36 cellular contexts compared by ENCODE assay signal in the genomic region with DNA sequence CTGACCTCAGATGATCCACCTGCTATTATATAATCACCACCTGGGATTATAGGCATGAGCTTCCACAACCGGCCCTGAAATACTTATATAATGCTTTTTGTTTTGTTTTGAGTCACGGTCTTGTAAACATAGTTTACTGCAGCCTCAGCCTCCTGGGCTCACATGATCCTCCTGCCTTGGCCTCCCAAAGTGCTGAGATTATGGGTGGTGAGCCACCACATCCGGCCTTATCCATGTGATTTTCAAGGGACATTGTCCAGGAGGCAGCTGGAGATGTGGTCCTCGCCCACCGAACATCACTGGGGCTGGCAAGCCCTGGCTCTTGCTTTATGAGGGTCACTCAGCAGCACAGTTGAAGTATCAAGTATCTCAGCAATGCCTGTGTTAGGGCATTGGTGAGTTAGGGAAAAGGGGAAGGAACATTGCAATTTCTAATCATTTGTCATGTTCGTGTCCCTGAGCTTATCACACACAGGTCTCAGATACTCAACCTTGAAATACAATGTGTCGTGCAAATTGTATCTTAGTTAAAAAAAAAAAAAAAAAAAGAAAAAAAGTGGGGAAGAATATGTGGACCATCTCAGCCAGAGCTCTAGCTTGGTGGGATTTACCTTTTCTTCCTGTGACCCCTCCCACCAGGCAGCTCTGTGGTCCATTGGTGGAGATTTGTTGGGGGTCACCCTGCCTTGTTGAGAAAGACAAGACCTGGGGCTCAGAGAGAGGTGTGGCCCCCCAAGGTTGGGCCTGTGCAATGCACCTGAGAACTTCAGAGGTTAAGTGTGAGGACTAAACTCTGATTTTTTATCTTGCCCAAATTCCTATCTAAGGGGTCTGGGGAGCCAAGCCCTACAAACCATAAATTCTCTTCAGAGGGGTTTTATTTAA.
"Had no signal": no experiment of that assay in that cellular context is flagged by ENCODE, and none has a peak within 500 bp of the region (broad histone marks: within the 10 kb centered on the region; RNA-seq: fewer than 3 reads in every experiment).

No MANE protein-coding gene starts in this region.

- H3K4me3 ChIP-seq: ascending aorta, cardiac muscle cell had no signal

- H3K9me3 Mint-ChIP-seq: activated B cell treated with CpG ODN at 0.5 μM for 24 hours; activated CD4-positive, alpha-beta memory T cell treated with anti-CD3 and anti-CD28 coated beads for 36 hours; activated CD4-positive, alpha-beta T cell treated with anti-CD3 and anti-CD28 coated beads, Interleukin-2, amount 10 ng/mL, durations not matched to agents 24 days and 14 days; activated CD8-positive, alpha-beta T cell treated with anti-CD3 and anti-CD28 coated beads for 36 hours; activated naive CD4-positive, alpha-beta T cell treated with anti-CD3 and anti-CD28 coated beads, Interleukin-2, amount 10 ng/mL, durations not matched to agents 7 days and 5 days; activated naive CD4-positive, alpha-beta T cell treated with anti-CD3 and anti-CD28 coated beads, Interleukin-2, amount 50 U/mL, for 24 hours; activated naive CD8-positive, alpha-beta T cell treated with anti-CD3 and anti-CD28 coated beads, Interleukin-2, amount 10 ng/mL, durations not matched to agents 7 days and 5 days; activated naive CD8-positive, alpha-beta T cell treated with anti-CD3 and anti-CD28 coated beads, Interleukin-2, amount 50 U/mL, for 24 hours; activated T-cell treated with anti-CD3 and anti-CD28 coated beads, Interleukin-2, amount 50 U/mL, for 4 hours; activated T-cell treated with anti-CD3 and anti-CD28 coated beads, Interleukin-2, amount 50 U/mL, for 72 hours; activated T-helper 1 cell treated with anti-CD3 and anti-CD28 coated beads, Interleukin-12 subunit alpha, Interleukin-12 subunit beta, Interleukin-2, Interleukin-4 antibody, amounts not matched to agents 30 ng/mL and 10 ng/mL and 1 ng/mL, durations not matched to agents 14 hours and 24 hours and 36 hours; activated T-helper 17 cell treated with anti-CD3 and anti-CD28 coated beads, Interleukin-2, amount 50 U/mL, for 72 hours; brain; T-helper 1 cell treated with Interleukin-12 subunit alpha and Interleukin-12 subunit beta and Interleukin-4 antibody, amounts not matched to agents 30 μg/mL and 1 μg/mL, for 36 hours; T-helper 2 cell treated with Interferon-gamma antibody and Interleukin-4, amounts not matched to agents 5 μg/mL and 100 μg/mL, for 36 hours had no signal

- H3K9me3 ChIP-seq: ascending aorta had no signal

- H3K4me3 Mint-ChIP-seq: activated B cell treated with CpG ODN at 0.5 μM for 24 hours; activated CD4-positive, alpha-beta memory T cell treated with anti-CD3 and anti-CD28 coated beads for 36 hours; activated CD4-positive, alpha-beta T cell treated with anti-CD3 and anti-CD28 coated beads, Interleukin-2, amount 10 ng/mL, durations not matched to agents 24 days and 14 days; activated CD8-positive, alpha-beta T cell treated with anti-CD3 and anti-CD28 coated beads for 36 hours; activated naive CD4-positive, alpha-beta T cell treated with anti-CD3 and anti-CD28 coated beads, Interleukin-2, amount 10 ng/mL, durations not matched to agents 7 days and 5 days; activated naive CD4-positive, alpha-beta T cell treated with anti-CD3 and anti-CD28 coated beads, Interleukin-2, amount 50 U/mL, for 24 hours; activated naive CD8-positive, alpha-beta T cell; activated naive CD8-positive, alpha-beta T cell treated with anti-CD3 and anti-CD28 coated beads, Interleukin-2, amount 10 ng/mL, durations not matched to agents 7 days and 5 days; activated naive CD8-positive, alpha-beta T cell treated with anti-CD3 and anti-CD28 coated beads, Interleukin-2, amount 50 U/mL, for 24 hours; activated T-cell treated with anti-CD3 and anti-CD28 coated beads, Interleukin-2, amount 50 U/mL, for 4 hours; activated T-cell treated with anti-CD3 and anti-CD28 coated beads, Interleukin-2, amount 50 U/mL, for 72 hours; activated T-helper 1 cell treated with anti-CD3 and anti-CD28 coated beads, Interleukin-12 subunit alpha, Interleukin-12 subunit beta, Interleukin-2, Interleukin-4 antibody, amounts not matched to agents 30 ng/mL and 10 ng/mL and 1 ng/mL, durations not matched to agents 14 hours and 24 hours and 36 hours; activated T-helper 17 cell treated with anti-CD3 and anti-CD28 coated beads, Interleukin-2, amount 50 U/mL, for 72 hours; brain; T-helper 1 cell treated with Interleukin-12 subunit alpha and Interleukin-12 subunit beta and Interleukin-4 antibody, amounts not matched to agents 30 μg/mL and 1 μg/mL, for 36 hours; T-helper 2 cell treated with Interferon-gamma antibody and Interleukin-4, amounts not matched to agents 5 μg/mL and 100 μg/mL, for 36 hours had no signal

- H3K4me1 ChIP-seq: ascending aorta had no signal

- H3K36me3 Mint-ChIP-seq: activated CD4-positive, alpha-beta memory T cell treated with anti-CD3 and anti-CD28 coated beads for 36 hours; activated naive CD4-positive, alpha-beta T cell treated with anti-CD3 and anti-CD28 coated beads, Interleukin-2, amount 10 ng/mL, durations not matched to agents 7 days and 5 days; activated naive CD8-positive, alpha-beta T cell treated with anti-CD3 and anti-CD28 coated beads, Interleukin-2, amount 10 ng/mL, durations not matched to agents 7 days and 5 days had no signal

- H3K27me3 ChIP-seq: ascending aorta, cardiac muscle cell had no signal

- H3K27ac Mint-ChIP-seq: activated B cell treated with CpG ODN at 0.5 μM for 24 hours; activated CD4-positive, alpha-beta memory T cell treated with anti-CD3 and anti-CD28 coated beads for 36 hours; activated CD4-positive, alpha-beta T cell treated with anti-CD3 and anti-CD28 coated beads, Interleukin-2, amount 10 ng/mL, durations not matched to agents 24 days and 14 days; activated CD8-positive, alpha-beta T cell treated with anti-CD3 and anti-CD28 coated beads for 36 hours; activated naive CD4-positive, alpha-beta T cell treated with anti-CD3 and anti-CD28 coated beads, Interleukin-2, amount 10 ng/mL, durations not matched to agents 7 days and 5 days; activated naive CD4-positive, alpha-beta T cell treated with anti-CD3 and anti-CD28 coated beads, Interleukin-2, amount 50 U/mL, for 24 hours; activated naive CD8-positive, alpha-beta T cell; activated naive CD8-positive, alpha-beta T cell treated with anti-CD3 and anti-CD28 coated beads, Interleukin-2, amount 10 ng/mL, durations not matched to agents 7 days and 5 days; activated naive CD8-positive, alpha-beta T cell treated with anti-CD3 and anti-CD28 coated beads, Interleukin-2, amount 50 U/mL, for 24 hours; activated T-cell treated with anti-CD3 and anti-CD28 coated beads, Interleukin-2, amount 50 U/mL, for 72 hours; activated T-helper 1 cell treated with anti-CD3 and anti-CD28 coated beads, Interleukin-12 subunit alpha, Interleukin-12 subunit beta, Interleukin-2, Interleukin-4 antibody, amounts not matched to agents 30 ng/mL and 10 ng/mL and 1 ng/mL, durations not matched to agents 14 hours and 24 hours and 36 hours; activated T-helper 17 cell treated with anti-CD3 and anti-CD28 coated beads, Interleukin-2, amount 50 U/mL, for 72 hours; T-helper 1 cell treated with Interleukin-12 subunit alpha and Interleukin-12 subunit beta and Interleukin-4 antibody, amounts not matched to agents 30 μg/mL and 1 μg/mL, for 36 hours; T-helper 2 cell treated with Interferon-gamma antibody and Interleukin-4, amounts not matched to agents 5 μg/mL and 100 μg/mL, for 36 hours had no signal

- H3K27me3 Mint-ChIP-seq: activated B cell treated with CpG ODN at 0.5 μM for 24 hours; activated CD4-positive, alpha-beta memory T cell treated with anti-CD3 and anti-CD28 coated beads for 36 hours; activated CD8-positive, alpha-beta T cell treated with anti-CD3 and anti-CD28 coated beads for 36 hours; activated naive CD4-positive, alpha-beta T cell treated with anti-CD3 and anti-CD28 coated beads, Interleukin-2, amount 10 ng/mL, durations not matched to agents 7 days and 5 days; activated naive CD4-positive, alpha-beta T cell treated with anti-CD3 and anti-CD28 coated beads, Interleukin-2, amount 50 U/mL, for 24 hours; activated naive CD8-positive, alpha-beta T cell; activated naive CD8-positive, alpha-beta T cell treated with anti-CD3 and anti-CD28 coated beads, Interleukin-2, amount 50 U/mL, for 24 hours; activated T-helper 17 cell treated with anti-CD3 and anti-CD28 coated beads, Interleukin-2, amount 50 U/mL, for 72 hours; brain had no signal

- H3K27ac ChIP-seq: ascending aorta, cardiac muscle cell, VCaP had no signal

- H3K4me1 Mint-ChIP-seq: activated B cell treated with CpG ODN at 0.5 μM for 24 hours; activated CD4-positive, alpha-beta T cell treated with anti-CD3 and anti-CD28 coated beads, Interleukin-2, amount 10 ng/mL, durations not matched to agents 24 days and 14 days; activated naive CD4-positive, alpha-beta T cell treated with anti-CD3 and anti-CD28 coated beads, Interleukin-2, amount 50 U/mL, for 24 hours; activated naive CD8-positive, alpha-beta T cell treated with anti-CD3 and anti-CD28 coated beads, Interleukin-2, amount 10 ng/mL, durations not matched to agents 7 days and 5 days; activated naive CD8-positive, alpha-beta T cell treated with anti-CD3 and anti-CD28 coated beads, Interleukin-2, amount 50 U/mL, for 24 hours; activated T-helper 17 cell treated with anti-CD3 and anti-CD28 coated beads, Interleukin-2, amount 50 U/mL, for 72 hours; brain had no signal

- FAIRE-seq: bronchial epithelial cell, TTC549 had no signal

- H3K36me3 ChIP-seq: ascending aorta, cardiac muscle cell had no signal

- DNase-seq: activated B cell treated with CpG ODN at 0.5 μM for 24 hours; activated CD4-positive, alpha-beta memory T cell treated with anti-CD3 and anti-CD28 coated beads for 36 hours; activated CD4-positive, alpha-beta T cell treated with anti-CD3 and anti-CD28 coated beads for 4 hours; activated CD4-positive, alpha-beta T cell treated with anti-CD3 and anti-CD28 coated beads, Interleukin-2, amount 10 ng/mL, durations not matched to agents 24 days and 14 days; activated CD4-positive, alpha-beta T cell treated with anti-CD3 and anti-CD28 coated beads, Interleukin-2, amount 50 U/mL, for 1 hour; activated CD4-positive, alpha-beta T cell treated with anti-CD3 and anti-CD28 coated beads, Interleukin-2, amount 50 U/mL, for 4 hours; activated CD4-positive, CD25-positive, alpha-beta regulatory T cell treated with anti-CD3 and anti-CD28 coated beads, Interleukin-2, amount 50 U/mL, for 72 hours; activated CD8-positive, alpha-beta memory T cell treated with anti-CD3 and anti-CD28 coated beads, Interleukin-2, amount 50 U/mL, for 4 hours; activated CD8-positive, alpha-beta T cell treated with anti-CD3 and anti-CD28 coated beads for 36 hours; activated effector memory CD4-positive, alpha-beta T cell treated with anti-CD3 and anti-CD28 coated beads, Interleukin-2, amount 50 U/mL, for 16 hours; activated naive CD4-positive, alpha-beta T cell treated with anti-CD3 and anti-CD28 coated beads, Interleukin-2, amount 10 ng/mL, durations not matched to agents 7 days and 5 days; activated naive CD4-positive, alpha-beta T cell treated with Interleukin-2 at 50 U/mL for 16 hours; activated naive CD8-positive, alpha-beta T cell treated with anti-CD3 and anti-CD28 coated beads, Interleukin-2, amount 10 ng/mL, durations not matched to agents 7 days and 5 days; activated naive CD8-positive, alpha-beta T cell treated with anti-CD3 and anti-CD28 coated beads, Interleukin-2, amount 50 U/mL, for 24 hours; activated T-cell treated with anti-CD3 and anti-CD28 coated beads for 4 hours; activated T-cell treated with anti-CD3 and anti-CD28 coated beads, Interleukin-2, amount 50 U/mL, for 1 hour; activated T-cell treated with anti-CD3 and anti-CD28 coated beads, Interleukin-2, amount 50 U/mL, for 4 hours; activated T-cell treated with anti-CD3 and anti-CD28 coated beads, Interleukin-2, amount 50 U/mL, for 72 hours; amygdala; anterior cingulate cortex; central memory CD4-positive, alpha-beta T cell; T-helper 1 cell; T-helper 2 cell; T-helper 9 cell had no signal

- ATAC-seq: activated CD8-positive, alpha-beta T cell treated with anti-CD3 and anti-CD28 coated beads for 36 hours; activated naive CD8-positive, alpha-beta T cell treated with anti-CD3 and anti-CD28 coated beads, Interleukin-2, amount 50 U/mL, for 24 hours; activated T-cell treated with anti-CD3 and anti-CD28 coated beads, Interleukin-2, amount 50 U/mL, for 4 hours; activated T-cell treated with anti-CD3 and anti-CD28 coated beads, Interleukin-2, amount 50 U/mL, for 72 hours; activated T-helper 17 cell treated with anti-CD3 and anti-CD28 coated beads, Interleukin-2, amount 50 U/mL, for 72 hours had no signal
